Comparison of ENCODE assay signal across 26 cellular contexts in the genomic region with DNA sequence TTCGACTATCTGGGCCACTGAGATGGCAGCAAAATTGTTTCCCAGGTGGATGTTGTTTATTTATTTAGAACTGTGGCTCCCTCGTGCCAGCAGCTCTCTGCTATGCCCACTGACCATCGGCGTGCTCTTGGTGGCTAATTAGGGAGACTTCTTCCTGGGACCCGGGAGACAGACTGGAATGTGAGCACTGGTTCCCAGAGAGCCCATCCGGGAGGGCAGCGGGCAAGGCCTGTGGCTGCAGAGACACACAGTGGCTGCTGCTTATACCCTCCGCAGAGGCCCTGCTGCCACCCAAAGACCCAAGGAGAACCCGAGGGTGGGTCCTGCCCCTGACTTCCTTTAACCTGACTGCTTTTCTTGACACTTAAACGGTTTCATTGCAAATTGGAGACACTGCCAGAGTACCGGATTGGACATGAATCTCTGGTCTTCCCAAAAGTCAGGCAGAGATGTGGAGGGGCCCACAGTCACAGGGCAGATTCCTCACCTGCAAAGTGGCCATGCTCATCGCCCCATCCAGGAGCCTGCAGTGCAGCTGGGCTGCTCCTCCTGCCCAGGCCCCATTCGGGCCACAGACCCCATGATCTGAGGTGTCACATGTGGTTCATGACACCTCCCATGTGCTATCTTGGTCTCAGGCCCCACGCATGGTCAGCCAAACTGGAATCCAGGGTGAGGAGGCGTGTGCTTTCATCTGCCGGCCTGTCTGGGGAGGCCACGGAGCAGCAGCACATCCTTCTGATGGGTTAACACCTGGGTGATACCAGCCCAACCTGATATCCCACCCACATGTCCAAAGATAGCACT. TPM values are rescaled to one million over a fixed set of nuclear protein-coding genes. Genes with fewer than 3 reads are reported as not detected.
A peak's percentile ranks its signal among the peaks of the same experiment; 100 is the strongest.
DNase-seq lines count a peak whose midpoint lies in the region; ATAC-seq, FAIRE-seq and TF ChIP-seq lines count a peak whose summit lies in the region.
"Had no signal": no experiment of that assay in that cellular context is flagged by ENCODE, and none has a peak within 500 bp of the region (broad histone marks: within the 10 kb centered on the region; RNA-seq: fewer than 3 reads in every experiment).

No MANE protein-coding gene starts in this region.

- TF ChIP-seq POLR2A in GM12878 (IDR thresholded peaks at IDR 0.05; ENCODE audit: low read depth, low read length), result no peak

- H3K4me1 ChIP-seq in GM12878 (ENCODE audit: control insufficient read depth, insufficient read depth, low read length), result peaks cover 23% of the 10 kb centered on the region
- H3K4me1 ChIP-seq: ascending aorta, esophagus squamous epithelium, vagina had no signal

- no peak for TF ChIP-seq CTCF in GM12878 (IDR thresholded peaks at IDR 0.05 in 2 of 3, conservative IDR thresholded peaks at IDR 0.05 in 1 of 3; ENCODE audit: control insufficient read depth in 2 of 3, extremely low read depth in 1 of 3, insufficient read depth in 1 of 3, low read depth in 3 of 3, low read length in 3 of 3)

- H3K9me3 Mint-ChIP-seq in activated T-cell treated with anti-CD3 and anti-CD28 coated beads, Interleukin-2, amount 50 U/mL, for 24 hours, result no peaks in the 10 kb centered on the region
- peaks cover 0 to 3% (median 0%) of the 10 kb centered on the region in 7 donors for H3K9me3 Mint-ChIP-seq in naive B cell
- no peaks in the 10 kb centered on the region for H3K9me3 Mint-ChIP-seq in stimulated activated naive B cell treated with anti-CD40 and anti-IgM and Interleukin-4, amounts not matched to agents 10 μg/mL and 1 μg/mL and 100 μg/mL, for 72 hours

- RAD21 ChIA-PET in GM12878 (lab: Charles Lee; ENCODE audit: unreplicated experiment), result interaction anchor here (0.8 to 15.6 kb wide), 13 partner anchors 10 to 52 kb away, joined by 4 to 538 read pairs (median 7); a partner anchor contains a TSS

- peak; percentile 22 for ATAC-seq in GM12878
- ATAC-seq in naive B cell (ENCODE audit: low read depth in 2 of 2), result no peak
- ATAC-seq in stimulated activated naive B cell treated with anti-CD40 and anti-IgM and Interleukin-4, amounts not matched to agents 10 μg/mL and 1 μg/mL and 100 μg/mL, for 72 hours (replicated peaks), result peak in 1 of 2 donors; percentile 1
- no peak for ATAC-seq in HG03135 (IDR thresholded peaks at IDR 0.05; ENCODE audit: unreplicated experiment)

- H3K4me2 ChIP-seq in GM12878 (ENCODE audit: control insufficient read depth, insufficient read depth), result no peak overlapping the region
- H3K4me2 ChIP-seq: KMS-11 had no signal

- CTCF ChIA-PET in GM12878 (lab: Yijun Ruan, JAX), result interaction anchor here (0.8 to 11.2 kb wide), 9 partner anchors 9 to 63 kb away, joined by 3 to 221 read pairs (median 7); no protein-coding TSS in a partner anchor

- H3K36me3 ChIP-seq in GM12878 (ENCODE audit: control insufficient read depth in 2 of 2, insufficient read depth in 2 of 2, low read length in 1 of 2), result peaks cover 8 to 10% of the 10 kb centered on the region in 2 experiments; a peak in 3 of 4 replicates

- peak in 1 of 2 experiments; percentile 56; a peak in 1 of 4 replicates for TF ChIP-seq EP300 in GM12878 (IDR thresholded peaks at IDR 0.05; ENCODE audit: borderline replicate concordance in 1 of 2, control insufficient read depth in 1 of 2, low read depth in 2 of 2, low read length in 2 of 2)

- SMC1A ChIA-PET in GM12878 (lab: Charles Lee; ENCODE audit: uncharacterized antibody, unreplicated experiment), result interaction anchor here (1.5 to 21.5 kb wide), 5 partner anchors 9 to 51 kb away, joined by 6 to 556 read pairs (median 18); a partner anchor contains a TSS

- H3K79me2 ChIP-seq in GM12878 (ENCODE audit: control insufficient read depth, insufficient read depth, low read length), result no peaks in the 10 kb centered on the region

- H4K20me1 ChIP-seq in GM12878 (ENCODE audit: control insufficient read depth, insufficient read depth), result no peaks in the 10 kb centered on the region

- no peak overlapping the region for H3K9ac ChIP-seq in GM12878 (ENCODE audit: control insufficient read depth, insufficient read depth, low read length)
- H3K9ac ChIP-seq: KMS-11 had no signal

- 80% methylated on average over 17 of the region's 17 CpGs for WGBS in GM12878 (ENCODE audit: insufficient coverage, insufficient replicate concordance, low lambda C conversion rate, missing lambda C conversion rate)

- H3K36me3 Mint-ChIP-seq in activated T-cell treated with anti-CD3 and anti-CD28 coated beads, Interleukin-2, amount 50 U/mL, for 24 hours (ENCODE audit: low read depth), result peaks cover 37% of the 10 kb centered on the region
- peaks cover 0 to 7% of the 10 kb centered on the region in 2 donors for H3K36me3 Mint-ChIP-seq in naive B cell
- H3K36me3 Mint-ChIP-seq in stimulated activated naive B cell treated with anti-CD40 and anti-IgM and Interleukin-4, amounts not matched to agents 10 μg/mL and 1 μg/mL and 100 μg/mL, for 72 hours, result peaks cover 7 to 27% of the 10 kb centered on the region in 2 donors

- peak overlapping the region; percentile 67 for H3K27ac Mint-ChIP-seq in activated T-cell treated with anti-CD3 and anti-CD28 coated beads, Interleukin-2, amount 50 U/mL, for 24 hours
- peak overlapping the region; percentile 82 to 98 (median 93) for H3K27ac Mint-ChIP-seq in naive B cell
- peak overlapping the region; percentile 96 for H3K27ac Mint-ChIP-seq in stimulated activated naive B cell treated with anti-CD40 and anti-IgM and Interleukin-4, amounts not matched to agents 10 μg/mL and 1 μg/mL and 100 μg/mL, for 72 hours

- in situ Hi-C loops in GM12878 (cut with MboI), result loop anchor here (10.0 kb wide), 1 partner anchor 46 kb away; no protein-coding TSS in a partner anchor

- no peaks in the 10 kb centered on the region for H3K27me3 Mint-ChIP-seq in activated T-cell treated with anti-CD3 and anti-CD28 coated beads, Interleukin-2, amount 50 U/mL, for 24 hours
- no peaks in the 10 kb centered on the region for H3K27me3 Mint-ChIP-seq in naive B cell
- H3K27me3 Mint-ChIP-seq in stimulated activated naive B cell treated with anti-CD40 and anti-IgM and Interleukin-4, amounts not matched to agents 10 μg/mL and 1 μg/mL and 100 μg/mL, for 72 hours, result no peaks in the 10 kb centered on the region

- no peak for TF ChIP-seq RAD21 in GM12878 (IDR thresholded peaks at IDR 0.05; ENCODE audit: insufficient read depth, low read depth, low read length)

- no peaks in the 10 kb centered on the region for H3K9me3 ChIP-seq in GM12878 (replicated peaks; ENCODE audit: control insufficient read depth, insufficient read depth, low read length)
- H3K9me3 ChIP-seq: ascending aorta, esophagus squamous epithelium, vagina had no signal

- H2AFZ ChIP-seq in GM12878 (ENCODE audit: control insufficient read depth, low read depth, low read length), result no peak overlapping the region

- H3K27ac ChIP-seq in GM12878 (ENCODE audit: control insufficient read depth, insufficient read depth), result no peak overlapping the region
- H3K27ac ChIP-seq: ascending aorta, esophagus squamous epithelium, KMS-11, vagina had no signal

- POLR2A ChIA-PET in GM12878 (lab: Charles Lee), result interaction anchor here (1.4 to 7.0 kb wide), 7 partner anchors 10 to 45 kb away, joined by 3 to 96 read pairs (median 10); a partner anchor contains a TSS

- BruUV-seq in GM12878 (replicated peaks; lab: Mats Ljungman, UMichigan), result no TSS peak

- H3K4me3 ChIP-seq in GM12878, result no peak overlapping the region
- H3K4me3 ChIP-seq: ascending aorta, esophagus squamous epithelium, vagina had no signal

- no peak for DNase-seq in activated T-cell treated with anti-CD3 and anti-CD28 coated beads, Interleukin-2, amount 50 U/mL, for 24 hours
- no peak for DNase-seq in activated T-cell treated with anti-CD3 and anti-CD28 coated beads, Interleukin-2, amount 50 U/mL, for 1 hour
- DNase-seq in GM12878 (ENCODE audit: low read depth, low spot score), result no peak
- no peak for DNase-seq in naive B cell
- no peak for DNase-seq in stimulated activated naive B cell treated with anti-CD40 and anti-IgM and Interleukin-4, amounts not matched to agents 10 μg/mL and 1 μg/mL and 100 μg/mL, for 72 hours
- no peak for DNase-seq in stimulated activated CD8-positive, alpha-beta memory T cell treated with anti-CD3 and anti-CD28 coated beads, Interleukin-4, amount 100 ng/mL, for 48 hours
- no peak for DNase-seq in GM19240 (ENCODE audit: insufficient read length, low spot score)
- DNase-seq: 8988T; activated CD4-positive, alpha-beta T cell treated with anti-CD3 and anti-CD28 coated beads, Interleukin-2, amount 50 U/mL, for 48 hours; activated naive CD4-positive, alpha-beta T cell treated with Interleukin-2 at 50 U/mL for 16 hours; DMS153; effector memory CD4-positive, alpha-beta T cell; esophagus squamous epithelium; GDM1; H7; mesendoderm; MV-4-11; NCI-H187; NCI-H82; SHP77 treated with DMSO at 0.1 percent for 48 hours; stimulated activated CD4-positive, alpha-beta T cell treated with anti-CD3 and anti-CD28 coated beads, Interleukin-4, amount 100 ng/mL, for 4 hours had no signal

- no peak overlapping the region for H3K4me3 Mint-ChIP-seq in activated T-cell treated with anti-CD3 and anti-CD28 coated beads, Interleukin-2, amount 50 U/mL, for 24 hours
- H3K4me3 Mint-ChIP-seq in naive B cell, result peak overlapping the region; percentile 64 to 91 (median 81)
- no peak overlapping the region for H3K4me3 Mint-ChIP-seq in stimulated activated naive B cell treated with anti-CD40 and anti-IgM and Interleukin-4, amounts not matched to agents 10 μg/mL and 1 μg/mL and 100 μg/mL, for 72 hours

- no peaks in the 10 kb centered on the region for H3K27me3 ChIP-seq in GM12878 (replicated peaks in 1 of 2; ENCODE audit: control insufficient read depth in 2 of 2, insufficient read depth in 2 of 2, low read length in 1 of 2)
- H3K27me3 ChIP-seq: ascending aorta, esophagus squamous epithelium, vagina had no signal

- intact Hi-C loops in GM12878 (cut with micrococcal nuclease; ENCODE audit: unreplicated experiment), result no loop called here

- no peak for FAIRE-seq in GM12878 (lab: Jason Lieb, UNC)

- H3K4me1 Mint-ChIP-seq in activated T-cell treated with anti-CD3 and anti-CD28 coated beads, Interleukin-2, amount 50 U/mL, for 24 hours (ENCODE audit: low read depth), result peaks cover 25% of the 10 kb centered on the region
- H3K4me1 Mint-ChIP-seq in naive B cell, result peaks cover 60 to 75% (median 66%) of the 10 kb centered on the region in 3 donors
- H3K4me1 Mint-ChIP-seq in stimulated activated naive B cell treated with anti-CD40 and anti-IgM and Interleukin-4, amounts not matched to agents 10 μg/mL and 1 μg/mL and 100 μg/mL, for 72 hours, result peaks cover 56 to 68% of the 10 kb centered on the region in 2 donors

RNA-seq across cellular contexts. Expression of a gene that starts 5.7 kb away (rescaled TPM):
- total RNA-seq in GM12878 (2013; cell fraction: nucleolus; rRNA removed), result 0.51 and 1.9 TPM in 2 replicates
- total RNA-seq in GM12878 (2014; rRNA removed) (0.11 and 0.27 TPM in 2 replicates), GM12878 (2014; rRNA removed; fragmentation: Illumina TruSeq; extraction: Trizol) (0.04 TPM in 1 of 2 replicates, not detected in the other), GM12878 (2021) (0.21 and 0.24 TPM in 2 replicates)
- polyA plus RNA-seq in GM12878 (2011; ENCODE audit: low read depth), result 0.31 TPM
- polyA plus RNA-seq in GM12878 (2011; rRNA removed) (0.36 and 0.50 TPM in 2 replicates), GM12878 (2014; fragmentation: Illumina TruSeq; extraction: Trizol) (0.07 and 0.11 TPM in 2 replicates), GM12878 (2014; fragmentation: Nextera tagmentation; extraction: Ambion mirVana) (under 1 TPM in 1 of 2 experiments, not detected in 1; 0.07 TPM), GM12878 (2014; rRNA removed) (0.10 and 0.46 TPM in 2 replicates), GM12878 (2016; fragmentation: Nextera tagmentation; extraction: Ambion mirVana) (under 1 TPM; 0.09 to 0.44 TPM), naive B cell (ENCODE audit: low read depth in 6 of 6) (1 to 10 TPM in 2 of 6 donors, under 1 TPM in 4; 0.21 to 3.1 (median 0.39) TPM)
- polyA plus RNA-seq in GM12878 (2011; cell fraction: cytosol; rRNA removed), result 0.67 and 0.77 TPM in 2 replicates
- 1.5 and 2.1 TPM in 2 replicates for polyA plus RNA-seq in GM12878 (2011; cell fraction: nucleus; rRNA removed)
- polyA plus RNA-seq in GM12878 (2012), result 0.48 and 0.60 TPM in 2 replicates
- polyA minus RNA-seq in GM12878 (2011; rRNA and poly(A)+ RNA removed), result 0.22 and 0.72 TPM in 2 replicates
- not detected in 2 replicates for polyA minus RNA-seq in GM12878 (2011; cell fraction: cytosol; rRNA and poly(A)+ RNA removed)
- 0.67 and 1.3 TPM in 2 replicates for polyA minus RNA-seq in GM12878 (2011; cell fraction: nucleus; rRNA and poly(A)+ RNA removed)
- total RNA-seq: esophagus squamous epithelium, subcutaneous adipose tissue had no signal

RNA-seq across cellular contexts. Expression of a gene that starts 28.5 kb away (rescaled TPM):
- total RNA-seq in GM12878 (2013; cell fraction: nucleolus; rRNA removed), result 345 and 349 TPM in 2 replicates
- total RNA-seq in GM12878 (2014; rRNA removed), result 360 and 370 TPM in 2 replicates
- 423 and 431 TPM in 2 replicates for total RNA-seq in GM12878 (2014; rRNA removed; fragmentation: Illumina TruSeq; extraction: Trizol)
- total RNA-seq in GM12878 (2021), result 740 and 758 TPM in 2 replicates
- 582 TPM for polyA plus RNA-seq in GM12878 (2011; ENCODE audit: low read depth)
- 411 and 682 TPM in 2 replicates for polyA plus RNA-seq in GM12878 (2011; rRNA removed)
- polyA plus RNA-seq in GM12878 (2011; cell fraction: cytosol; rRNA removed), result 985 and 1,156 TPM in 2 replicates
- polyA plus RNA-seq in GM12878 (2011; cell fraction: nucleus; rRNA removed), result 492 and 615 TPM in 2 replicates
- 791 and 943 TPM in 2 replicates for polyA plus RNA-seq in GM12878 (2012)
- polyA plus RNA-seq in GM12878 (2014; fragmentation: Illumina TruSeq; extraction: Trizol), result 972 and 1,013 TPM in 2 replicates
- polyA plus RNA-seq in GM12878 (2014; fragmentation: Nextera tagmentation; extraction: Ambion mirVana), result 10 to 100 TPM; 24.1 to 48.8 TPM
- polyA plus RNA-seq in GM12878 (2014; rRNA removed), result 675 and 692 TPM in 2 replicates
- 1,000 to 10,000 TPM in 1 of 2 experiments, 100 to 1,000 TPM in 1; 977 to 1,034 TPM for polyA plus RNA-seq in GM12878 (2016; fragmentation: Nextera tagmentation; extraction: Ambion mirVana)
- polyA minus RNA-seq in GM12878 (2011; rRNA and poly(A)+ RNA removed), result 1,330 and 1,556 TPM in 2 replicates
- 364 and 402 TPM in 2 replicates for polyA minus RNA-seq in GM12878 (2011; cell fraction: cytosol; rRNA and poly(A)+ RNA removed)
- 131 and 171 TPM in 2 replicates for polyA minus RNA-seq in GM12878 (2011; cell fraction: nucleus; rRNA and poly(A)+ RNA removed)
- 1,000 to 10,000 TPM; 1,442 to 2,525 (median 1,701) TPM for polyA plus RNA-seq in naive B cell (ENCODE audit: low read depth in 6 of 6)

Comparison
In these comparisons a context has a peak if more than half of its experiments do, and no peak if none do; other contexts are left out.
1. H3K4me3 Mint-ChIP-seq: peak in naive B cell (8 of 8); none in activated T-cell treated with anti-CD3 and anti-CD28 coated beads, Interleukin-2, amount 50 U/mL, for 24 hours (single experiment) and stimulated activated naive B cell treated with anti-CD40 and anti-IgM and Interleukin-4, amounts not matched to agents 10 μg/mL and 1 μg/mL and 100 μg/mL, for 72 hours (0 of 2).
2. Peak in every context shown above with its lines, with median percentiles within 50 percentile points of each other: H3K27ac Mint-ChIP-seq.